11 cellular contexts compared by ENCODE assay signal in the genomic region with DNA sequence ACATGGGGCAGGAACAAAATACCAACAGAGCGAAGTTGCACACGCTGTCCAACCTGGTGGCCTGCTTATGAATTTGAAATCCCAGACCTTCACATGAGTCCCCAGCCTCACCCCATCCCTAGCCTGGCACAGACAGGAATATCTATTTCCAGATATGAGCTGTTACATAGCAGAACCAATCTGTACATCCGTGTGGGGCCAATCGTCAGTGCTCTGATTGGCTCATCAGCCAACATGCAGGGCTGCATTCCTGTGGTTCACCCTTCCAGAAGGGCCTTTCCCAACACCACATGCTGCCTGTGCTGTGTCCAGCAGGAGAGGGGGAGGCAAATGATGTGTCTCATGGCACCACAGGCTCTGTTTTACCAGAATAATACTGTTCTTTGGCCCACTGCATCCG. TPM values are rescaled to one million over a fixed set of nuclear protein-coding genes. Genes with fewer than 3 reads are reported as not detected.
DNase-seq lines count a peak whose midpoint lies in the region; ATAC-seq, FAIRE-seq and TF ChIP-seq lines count a peak whose summit lies in the region.
"Had no signal": no experiment of that assay in that cellular context is flagged by ENCODE, and none has a peak within 500 bp of the region (broad histone marks: within the 10 kb centered on the region; RNA-seq: fewer than 3 reads in every experiment).

No MANE protein-coding gene starts in this region.

- intact Hi-C loops in transverse colon (cut with DNase I; ENCODE audit: low total_unique reads) = no loop called here
- intact Hi-C loops in esophagus squamous epithelium (cut with DNase I) = no loop called here

- no peak for TF ChIP-seq CTCF in bronchial epithelial cell (IDR thresholded peaks at IDR 0.05; ENCODE audit: insufficient read depth, low read length, severe bottlenecking)
- TF ChIP-seq CTCF in tibial nerve (IDR thresholded peaks at IDR 0.05) = no peak
- TF ChIP-seq CTCF in transverse colon (IDR thresholded peaks at IDR 0.05) = no peak
- no peak for TF ChIP-seq CTCF in esophagus squamous epithelium (IDR thresholded peaks at IDR 0.05)

- TF ChIP-seq POLR2A in tibial nerve (IDR thresholded peaks at IDR 0.05) (no peak), transverse colon (IDR thresholded peaks at IDR 0.05) (no peak), esophagus squamous epithelium (IDR thresholded peaks at IDR 0.05) (no peak)

- ATAC-seq in GM21737 (IDR thresholded peaks at IDR 0.05; ENCODE audit: unreplicated experiment) = no peak

- H3K9me3 ChIP-seq in tibial nerve = no peaks in the 10 kb centered on the region
- H3K9me3 ChIP-seq in transverse colon = no peaks in the 10 kb centered on the region
- H3K9me3 ChIP-seq in esophagus squamous epithelium = no peaks in the 10 kb centered on the region
- H3K9me3 ChIP-seq: neutrophil had no signal

- H3K4me3 ChIP-seq in bronchial epithelial cell (ENCODE audit: low read depth, low read length) = no peak overlapping the region
- no peak overlapping the region for H3K4me3 ChIP-seq in tibial nerve
- H3K4me3 ChIP-seq in transverse colon = no peak overlapping the region
- H3K4me3 ChIP-seq in esophagus squamous epithelium = no peak overlapping the region

- FAIRE-seq in bronchial epithelial cell (lab: Jason Lieb, UNC) = peak; percentile 98

- H3K27ac ChIP-seq in tibial nerve (peak overlapping the region in 3 of 4 donors; percentile 42 to 83 (median 75)), transverse colon (peak overlapping the region in 2 of 4 donors; percentile 7 to 26), esophagus squamous epithelium (peak overlapping the region in 2 of 4 donors; percentile 23 to 46)
- H3K27ac ChIP-seq: neutrophil, VCaP had no signal

- no peaks in the 10 kb centered on the region for H3K27me3 ChIP-seq in bronchial epithelial cell (ENCODE audit: control insufficient read depth, insufficient read depth, low read length)
- H3K27me3 ChIP-seq in tibial nerve = peaks cover 0 to 9% of the 10 kb centered on the region in 2 donors
- no peaks in the 10 kb centered on the region for H3K27me3 ChIP-seq in transverse colon
- H3K27me3 ChIP-seq in esophagus squamous epithelium = peaks cover 0 to 4% (median 0%) of the 10 kb centered on the region in 4 donors

- H3K4me1 ChIP-seq in tibial nerve (peaks cover 0 to 28% (median 7%) of the 10 kb centered on the region in 4 donors), transverse colon (peaks cover 0 to 6% (median 3%) of the 10 kb centered on the region in 4 donors), esophagus squamous epithelium (peaks cover 0 to 15% (median 0%) of the 10 kb centered on the region in 3 donors)

- H3K36me3 ChIP-seq in bronchial epithelial cell (ENCODE audit: control insufficient read depth, insufficient read depth, low read length) = no peaks in the 10 kb centered on the region
- no peaks in the 10 kb centered on the region for H3K36me3 ChIP-seq in tibial nerve
- no peaks in the 10 kb centered on the region for H3K36me3 ChIP-seq in transverse colon
- H3K36me3 ChIP-seq in esophagus squamous epithelium = no peaks in the 10 kb centered on the region
- H3K36me3 ChIP-seq: neutrophil had no signal

- in situ Hi-C loops in transverse colon (cut with MboI; ENCODE audit: low pct_ligation_motif_present in 1 of 4, low pct_unique_long_range_greater_than_20kb in 1 of 4, low sequenced_read_pairs in 3 of 4) = no loop called here

- 63 to 64% methylated on average over 5 of the region's 5 CpGs for WGBS in tibial nerve, 2 donors
- 80 to 100% methylated on average over 2 to 5 of the region's 5 CpGs for WGBS in transverse colon (ENCODE audit: low coverage in 1 of 2), 2 donors
- WGBS in esophagus squamous epithelium, 2 donors = 73 to 74% methylated on average over 5 of the region's 5 CpGs

- peak in 1 of 2 donors; percentile 54 for TF ChIP-seq EP300 in tibial nerve (IDR thresholded peaks at IDR 0.05)
- TF ChIP-seq EP300 in transverse colon (IDR thresholded peaks at IDR 0.05; ENCODE audit: low read depth) = no peak

- DNase-seq in HS-27A (ENCODE audit: low read depth) = peak; percentile 99
- DNase-seq in bronchial epithelial cell (ENCODE audit: low read depth) = peak; percentile 99
- peak; percentile 69 for DNase-seq in left kidney (ENCODE audit: low read depth, low spot score)
- DNase-seq in tibial nerve (ENCODE audit: low spot score in 2 of 2) = peak; percentile 30 to 69
- DNase-seq in transverse colon = no peak
- DNase-seq in esophagus squamous epithelium (lab: John Stamatoyannopoulos, UW) = no peak
- no peak for DNase-seq in RKO (ENCODE audit: low spot score)
- DNase-seq: NCI-H146 had no signal

RNA-seq across cellular contexts. Expression of a gene that starts 31.3 kb away (rescaled TPM):
- 5.1 and 6.1 TPM in 2 replicates for total RNA-seq in bronchial epithelial cell
- total RNA-seq in tibial nerve = 100 to 1,000 TPM in 2 of 4 donors, 10 to 100 TPM in 2; 63.0 to 273 (median 124) TPM
- 10 to 100 TPM; 18.6 to 79.6 (median 53.1) TPM for total RNA-seq in transverse colon
- total RNA-seq in esophagus squamous epithelium = 10 to 100 TPM in 1 of 4 donors, 1 to 10 TPM in 3; 4.5 to 15.1 (median 8.0) TPM

Comparison
In these comparisons a context has a peak if more than half of its experiments do, and no peak if none do; other contexts are left out.
1. DNase-seq: peak in HS-27A (single experiment), bronchial epithelial cell (single experiment), left kidney (single experiment) and tibial nerve (2 of 2); none in transverse colon (single experiment), esophagus squamous epithelium (single experiment) and RKO (single experiment).